In genomic region chr7:67301667-67302066, GRCh38 we compare ENCODE assay signal across 8 cellular contexts.
A peak's percentile ranks its signal among the peaks of the same experiment; 100 is the strongest.
DNase-seq lines count a peak whose midpoint lies in the region; ATAC-seq and TF ChIP-seq lines count a peak whose summit lies in the region.

No MANE protein-coding gene starts in this region.

- H3K9me3 Mint-ChIP-seq in activated naive CD4-positive, alpha-beta T cell treated with anti-CD3 and anti-CD28 coated beads, Interleukin-2, amount 10 ng/mL, durations not matched to agents 7 days and 5 days = no peaks in the 10 kb centered on the region
- H3K9me3 Mint-ChIP-seq in brain = no peaks in the 10 kb centered on the region

- no peak for ATAC-seq in lower lobe of right lung

- H3K4me3 ChIP-seq in lower lobe of right lung (peak overlapping the region; percentile 76), urinary bladder (ENCODE audit: low read depth, low read length) (peak overlapping the region; percentile 60)

- peak overlapping the region; percentile 95 for H3K27ac ChIP-seq in lower lobe of right lung
- no peak overlapping the region for H3K27ac ChIP-seq in urinary bladder (ENCODE audit: low read depth)

- H3K4me3 Mint-ChIP-seq in activated naive CD4-positive, alpha-beta T cell treated with anti-CD3 and anti-CD28 coated beads, Interleukin-2, amount 10 ng/mL, durations not matched to agents 7 days and 5 days = peak overlapping the region; percentile 89
- H3K4me3 Mint-ChIP-seq in brain = peak overlapping the region; percentile 85 to 96 (median 94)

- WGBS in urinary bladder = 26% methylated on average over 10 of the region's 10 CpGs

- H3K27me3 ChIP-seq in lower lobe of right lung (ENCODE audit: low read depth) = no peaks in the 10 kb centered on the region

- intact Hi-C loops in lower lobe of right lung (cut with DNase I) = no loop called here

- no peak for DNase-seq in activated naive CD4-positive, alpha-beta T cell treated with anti-CD3 and anti-CD28 coated beads, Interleukin-2, amount 10 ng/mL, durations not matched to agents 7 days and 5 days
- no peak for DNase-seq in activated naive CD4-positive, alpha-beta T cell treated with anti-CD3 and anti-CD28 coated beads, Interleukin-2, amount 50 U/mL, for 16 hours
- DNase-seq in lower lobe of right lung (no peak), DMS79 treated with DMSO at 0.1 percent for 48 hours (lab: John Stamatoyannopoulos, UW) (no peak), DMS 273 treated with DMSO at 0.1 percent for 48 hours (lab: John Stamatoyannopoulos, UW) (no peak)
- no peak for DNase-seq in activated effector memory CD4-positive, alpha-beta T cell treated with anti-CD3 and anti-CD28 coated beads, Interleukin-2, amount 50 U/mL, for 16 hours

- H3K4me1 ChIP-seq in lower lobe of right lung (peaks cover 17% of the 10 kb centered on the region), urinary bladder (ENCODE audit: insufficient read depth) (peaks cover 2% of the 10 kb centered on the region)

- CTCF ChIA-PET in activated naive CD4-positive, alpha-beta T cell treated with anti-CD3 and anti-CD28 coated beads, Interleukin-2, amount 10 ng/mL, durations not matched to agents 7 days and 5 days (lab: Charles Lee) = interaction anchor here (1.2 kb wide), 1 partner anchor 138 kb away, joined by 4 read pairs; no protein-coding TSS in a partner anchor

- H3K4me1 Mint-ChIP-seq in activated naive CD4-positive, alpha-beta T cell treated with anti-CD3 and anti-CD28 coated beads, Interleukin-2, amount 10 ng/mL, durations not matched to agents 7 days and 5 days = peaks cover 28% of the 10 kb centered on the region
- H3K4me1 Mint-ChIP-seq in brain = peaks cover 43% of the 10 kb centered on the region

- H3K36me3 ChIP-seq in lower lobe of right lung (peaks cover 10% of the 10 kb centered on the region), urinary bladder (ENCODE audit: insufficient read depth) (peaks cover 2% of the 10 kb centered on the region)

- H3K36me3 Mint-ChIP-seq in activated naive CD4-positive, alpha-beta T cell treated with anti-CD3 and anti-CD28 coated beads, Interleukin-2, amount 10 ng/mL, durations not matched to agents 7 days and 5 days = peaks cover 9% of the 10 kb centered on the region
- H3K36me3 Mint-ChIP-seq in brain = peaks cover 28% of the 10 kb centered on the region

- no peaks in the 10 kb centered on the region for H3K27me3 Mint-ChIP-seq in activated naive CD4-positive, alpha-beta T cell treated with anti-CD3 and anti-CD28 coated beads, Interleukin-2, amount 10 ng/mL, durations not matched to agents 7 days and 5 days
- H3K27me3 Mint-ChIP-seq in brain = peaks cover 8% of the 10 kb centered on the region

- TF ChIP-seq CTCF in brain (conservative IDR thresholded peaks at IDR 0.05) = no peak
- no peak for TF ChIP-seq CTCF in lower lobe of right lung (IDR thresholded peaks at IDR 0.05)

- peak overlapping the region; percentile 93 for H3K27ac Mint-ChIP-seq in activated naive CD4-positive, alpha-beta T cell treated with anti-CD3 and anti-CD28 coated beads, Interleukin-2, amount 10 ng/mL, durations not matched to agents 7 days and 5 days
- peak overlapping the region in 2 of 5 experiments; percentile 92 to 97 for H3K27ac Mint-ChIP-seq in brain

- no peaks in the 10 kb centered on the region for H3K9me3 ChIP-seq in lower lobe of right lung
